In genomic region chr11:128904872-128905344, GRCh38 we compare ENCODE assay signal across 1 cellular context.
TF ChIP-seq lines count a peak whose summit lies in the region.

No MANE protein-coding gene starts in this region.

TF ChIP-seq in K562, 482 proteins besides CTCF, POLR2A, EP300 and RAD21 (continued from another document):
- TF ChIP-seq TFAP4 (CRISPR knock-in tag; IDR thresholded peaks at IDR 0.05; ENCODE audit: borderline replicate concordance): no peak
